Comparison of ENCODE assay signal across 8 cellular contexts in the genomic region with DNA sequence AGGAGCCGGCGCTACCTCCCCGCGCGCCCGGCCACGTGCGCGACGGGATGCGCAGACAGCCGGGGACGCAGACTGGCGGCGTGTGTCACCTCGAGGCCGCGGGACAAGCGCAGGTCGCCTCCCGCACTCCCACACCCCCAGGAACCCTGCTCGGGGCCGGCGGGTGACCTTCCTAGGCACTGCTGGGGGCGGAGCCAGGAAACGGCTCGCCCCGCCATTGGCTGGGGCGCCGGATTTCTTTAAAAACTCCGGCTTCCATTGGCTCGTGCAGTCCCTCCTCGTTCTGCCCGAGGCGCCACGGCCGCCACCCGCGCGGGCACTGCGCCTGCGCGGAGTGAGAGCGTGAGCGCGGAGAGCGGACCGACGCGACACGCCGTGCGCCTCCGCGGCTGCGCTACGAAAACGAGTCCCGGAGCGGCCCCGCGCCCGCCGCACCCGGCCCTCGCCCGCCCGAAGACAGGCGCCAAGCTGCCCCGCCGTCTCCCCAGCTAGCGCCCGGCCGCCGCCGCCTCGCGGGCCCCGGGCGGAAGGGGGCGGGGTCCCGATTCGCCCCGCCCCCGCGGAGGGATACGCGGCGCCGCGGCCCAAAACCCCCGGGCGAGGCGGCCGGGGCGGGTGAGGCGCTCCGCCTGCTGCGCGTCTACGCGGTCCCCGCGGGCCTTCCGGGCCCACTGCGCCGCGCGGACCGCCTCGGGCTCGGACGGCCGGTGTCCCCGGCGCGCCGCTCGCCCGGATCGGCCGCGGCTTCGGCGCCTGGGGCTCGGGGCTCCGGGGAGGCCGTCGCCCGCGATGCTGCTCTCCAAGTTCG. TPM values are rescaled to one million over a fixed set of nuclear protein-coding genes. Genes with fewer than 3 reads are reported as not detected.
DNase-seq lines count a peak whose midpoint lies in the region; ATAC-seq and TF ChIP-seq lines count a peak whose summit lies in the region.

A gene (plus strand): TSS at position 614 of the 808 bp plus-strand sequence. CDS start 176 bp downstream, at position 790.

- peak within 1 kb of the TSS; percentile 94 for H3K9ac ChIP-seq in skeletal muscle satellite cell (ENCODE audit: low read depth, low read length)

- peaks cover 24% of the 10 kb centered on the region for H3K36me3 ChIP-seq in skeletal muscle satellite cell (ENCODE audit: insufficient read depth, low read length)

- no peak for TF ChIP-seq CTCF in VCaP (conservative IDR thresholded peaks at IDR 0.05)

- H3K27me3 ChIP-seq in skeletal muscle satellite cell (ENCODE audit: control insufficient read depth, insufficient read depth, low read length) = no peaks in the 10 kb centered on the region

- no peaks in the 10 kb centered on the region for H3K9me3 ChIP-seq in iPS-18c (ENCODE audit: control insufficient read depth, insufficient read depth, low read length)
- no peaks in the 10 kb centered on the region for H3K9me3 ChIP-seq in skeletal muscle satellite cell (replicated peaks; ENCODE audit: low read length)

- in situ Hi-C loops in ACHN (cut with HindIII; ENCODE audit: low pct_ligation_motif_present, low pct_unique_long_range_greater_than_20kb, low sequenced_read_pairs) = no loop called here
- in situ Hi-C loops in T47D (cut with HindIII; ENCODE audit: low pct_unique_long_range_greater_than_20kb, low sequenced_read_pairs) = no loop called here

- DNase-seq in ACHN (peak; percentile 95), NCI-H2196 treated with DMSO at 0.1 percent for 48 hours (lab: John Stamatoyannopoulos, UW; ENCODE audit: unreplicated experiment) (peak; percentile 69), T47D (ENCODE audit: low read depth in 1 of 2, low spot score in 1 of 2) (peak; percentile 97 to 98)

- ATAC-seq in GM18868 (IDR thresholded peaks at IDR 0.05; ENCODE audit: unreplicated experiment) (peak; percentile 55), HG03103 (IDR thresholded peaks at IDR 0.05; ENCODE audit: low read depth, unreplicated experiment) (peak; percentile 47)

- peak within 1 kb of the TSS; percentile 83 for H3K4me3 ChIP-seq in iPS-18c (ENCODE audit: insufficient read depth, low read depth, low read length)
- peak within 1 kb of the TSS; percentile 78 for H3K4me3 ChIP-seq in skeletal muscle satellite cell (ENCODE audit: low read length)

- H3K4me2 ChIP-seq in skeletal muscle satellite cell (ENCODE audit: low read length) = peak within 1 kb of the TSS; percentile 96

- peaks cover 23% of the 10 kb centered on the region for H3K4me1 ChIP-seq in skeletal muscle satellite cell (ENCODE audit: control insufficient read depth, insufficient read depth, low read length)

- H3K27ac ChIP-seq in VCaP = peak within 1 kb of the TSS; percentile 92

RNA-seq across cellular contexts. Expression of the gene that starts here (rescaled TPM):
- total RNA-seq in skeletal muscle satellite cell (2012; rRNA removed) = 18.3 and 25.6 TPM in 2 replicates

Comparison
In these comparisons a context has a peak if more than half of its experiments do, and no peak if none do; other contexts are left out.
1. Peak in every context shown above with its lines: DNase-seq, ATAC-seq, H3K4me3 ChIP-seq and H3K27ac ChIP-seq.